8 cellular contexts compared by ENCODE assay signal in the genomic region with DNA sequence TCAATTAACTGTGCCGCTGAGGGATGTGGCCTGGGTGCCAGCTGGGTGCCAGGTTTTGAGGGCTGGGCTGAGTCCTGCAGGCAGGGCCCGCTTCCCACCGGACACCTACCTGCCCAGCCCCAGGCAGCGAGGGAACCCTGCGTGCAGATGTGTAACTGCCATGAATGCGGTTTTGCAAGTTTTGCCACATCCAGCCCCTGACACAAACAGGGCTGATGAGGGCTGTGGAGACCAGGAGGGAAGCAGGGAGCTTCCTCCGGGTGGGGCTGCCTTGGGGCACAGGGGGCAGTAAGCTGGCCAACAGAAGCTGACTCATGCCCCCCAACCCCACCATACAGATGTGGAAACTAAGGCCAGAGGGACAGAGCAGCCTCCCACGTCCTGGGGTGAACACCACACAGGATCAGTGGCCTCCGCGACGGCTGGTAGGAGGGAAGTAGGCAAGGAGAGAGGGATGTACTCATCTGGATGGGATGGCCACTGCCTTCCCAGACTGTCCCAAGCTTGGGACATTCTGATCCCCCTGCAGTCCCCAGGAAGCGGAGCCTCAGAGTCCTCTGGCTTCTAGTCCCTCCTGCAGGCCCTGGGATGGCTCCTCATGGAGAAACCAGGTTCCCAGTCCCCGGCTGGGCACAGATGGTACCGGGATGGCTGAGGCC. TPM values are rescaled to one million over a fixed set of nuclear protein-coding genes. Genes with fewer than 3 reads are reported as not detected.
A peak's percentile ranks its signal among the peaks of the same experiment; 100 is the strongest.
DNase-seq lines count a peak whose midpoint lies in the region; ATAC-seq and TF ChIP-seq lines count a peak whose summit lies in the region.

No MANE protein-coding gene starts in this region.

- TF ChIP-seq CTCF in heart left ventricle (IDR thresholded peaks at IDR 0.05), result no peak
- TF ChIP-seq CTCF in body of pancreas (IDR thresholded peaks at IDR 0.05), result no peak
- TF ChIP-seq CTCF in lung (IDR thresholded peaks at IDR 0.05; ENCODE audit: control extremely low read depth, extremely low read depth), result no peak
- TF ChIP-seq CTCF in vagina (IDR thresholded peaks at IDR 0.05), result no peak

- TF ChIP-seq POLR2A in heart left ventricle (IDR thresholded peaks at IDR 0.05) (no peak), body of pancreas (IDR thresholded peaks at IDR 0.05) (no peak), vagina (IDR thresholded peaks at IDR 0.05) (no peak)

- intact Hi-C loops in heart left ventricle (cut with DNase I) (loop anchor here in 1 of 10 donors (5.0 kb wide), 1 partner anchor 81 kb away; no protein-coding TSS in a partner anchor), left ventricle myocardium superior (cut with micrococcal nuclease) (no loop called here), body of pancreas (cut with DNase I) (no loop called here), vagina (cut with DNase I) (no loop called here)

- no peak for ATAC-seq in heart left ventricle
- no peak for ATAC-seq in left ventricle myocardium superior
- no peak for ATAC-seq in body of pancreas
- no peak for ATAC-seq in lung (ENCODE audit: insufficient read depth, low FRiP score)
- no peak for ATAC-seq in GM21723 (IDR thresholded peaks at IDR 0.05; ENCODE audit: unreplicated experiment)

- H3K27me3 ChIP-seq in heart left ventricle (no peaks in the 10 kb centered on the region), body of pancreas (no peaks in the 10 kb centered on the region), lung (ENCODE audit: control insufficient read depth, insufficient read depth) (no peaks in the 10 kb centered on the region), vagina (no peaks in the 10 kb centered on the region)

- H3K9me3 ChIP-seq in heart left ventricle, result no peaks in the 10 kb centered on the region
- H3K9me3 ChIP-seq in body of pancreas, result no peaks in the 10 kb centered on the region
- H3K9me3 ChIP-seq in lung (ENCODE audit: control insufficient read depth in 2 of 2, insufficient read depth in 1 of 2, low read length in 1 of 2), result no peaks in the 10 kb centered on the region
- no peaks in the 10 kb centered on the region for H3K9me3 ChIP-seq in vagina

- DNase-seq in heart left ventricle (no peak), left ventricle myocardium superior (no peak), body of pancreas (no peak), lung (ENCODE audit: low spot score) (no peak), vagina (ENCODE audit: extremely low spot score in 2 of 2) (no peak), NCI-H2107 (lab: John Stamatoyannopoulos, UW) (no peak), COLO668 (lab: John Stamatoyannopoulos, UW; ENCODE audit: unreplicated experiment) (no peak)

- H3K4me3 ChIP-seq in heart left ventricle (peak overlapping the region; percentile 60 to 98 (median 88)), body of pancreas (peak overlapping the region; percentile 53 to 79), lung (peak overlapping the region; percentile 83), vagina (peak overlapping the region; percentile 83 to 94)

- H3K36me3 ChIP-seq in heart left ventricle (peaks cover 0 to 18% (median 10%) of the 10 kb centered on the region in 9 donors), body of pancreas (replicated peaks in 1 of 2; ENCODE audit: insufficient read depth in 1 of 2, low read depth in 2 of 2) (peaks cover 0 to 9% of the 10 kb centered on the region in 2 donors), lung (ENCODE audit: control insufficient read depth in 2 of 2, insufficient read depth in 2 of 2, low read length in 2 of 2) (peaks cover 0 to 19% of the 10 kb centered on the region in 2 donors), vagina (peaks cover 0 to 14% of the 10 kb centered on the region in 2 donors)

- H3K27ac ChIP-seq in heart left ventricle (peak overlapping the region in 4 of 12 donors; percentile 95 to 99 (median 96)), body of pancreas (peak overlapping the region in 2 of 4 donors; percentile 97 to 99), lung (ENCODE audit: low read depth in 1 of 2, low read length in 1 of 2) (peak overlapping the region in 1 of 2 donors; percentile 52), vagina (peak overlapping the region; percentile 94)

- WGBS in heart left ventricle, 4 donors, result 50 to 67% (median 56%) methylated on average over 9 to 14 of the region's 14 CpGs
- 29 to 36% methylated on average over 4 to 14 of the region's 14 CpGs for WGBS in body of pancreas, 2 donors
- WGBS in lung, 2 donors, result 40 to 43% methylated on average over 14 of the region's 14 CpGs

- H3K4me1 ChIP-seq in heart left ventricle, result peaks cover 4 to 61% (median 37%) of the 10 kb centered on the region in 12 donors
- peaks cover 60% of the 10 kb centered on the region for H3K4me1 ChIP-seq in body of pancreas
- peaks cover 9 to 24% of the 10 kb centered on the region in 2 donors for H3K4me1 ChIP-seq in lung (ENCODE audit: control insufficient read depth in 2 of 2, insufficient read depth in 2 of 2, low read length in 2 of 2)
- H3K4me1 ChIP-seq in vagina, result peaks cover 48% of the 10 kb centered on the region

RNA-seq across cellular contexts. Expression of gene UBALD1, which starts 1.6 kb away (rescaled TPM):
- total RNA-seq in heart left ventricle (10 to 100 TPM in 8 of 9 donors, 1 to 10 TPM in 1; 9.1 to 38.9 (median 18.7) TPM), left ventricle myocardium superior (32.4 TPM), body of pancreas (10 to 100 TPM; 11.9 to 19.4 TPM), lung (10 to 100 TPM in 1 of 2 donors, 1 to 10 TPM in 1; 6.6 to 38.5 TPM), vagina (16.9 TPM)
- polyA plus RNA-seq in heart left ventricle (10 to 100 TPM; 23.7 to 33.9 TPM), lung (10 to 100 TPM; 20.2 to 43.2 TPM)

RNA-seq across cellular contexts. Expression of gene MGRN1, which starts 11.5 kb away (rescaled TPM):
- total RNA-seq in heart left ventricle, result 10 to 100 TPM; 28.5 to 75.0 (median 42.0) TPM
- polyA plus RNA-seq in heart left ventricle, result 10 to 100 TPM; 17.9 to 36.9 TPM
- 31.6 TPM for total RNA-seq in left ventricle myocardium superior
- total RNA-seq in body of pancreas, result 10 to 100 TPM; 23.3 to 44.8 TPM
- total RNA-seq in lung, result 100 to 1,000 TPM in 1 of 2 donors, 10 to 100 TPM in 1; 55.7 to 112 TPM
- polyA plus RNA-seq in lung, result 10 to 100 TPM; 29.5 to 38.2 TPM
- total RNA-seq in vagina, result 40.8 TPM

RNA-seq across cellular contexts. Expression of gene C16orf96, which starts 57.0 kb away (rescaled TPM):
- under 1 TPM in 7 of 9 donors, not detected in 2; 0.05 to 0.19 (median 0.15) TPM for total RNA-seq in heart left ventricle
- polyA plus RNA-seq in heart left ventricle, result under 1 TPM; 0.01 to 0.04 TPM
- total RNA-seq in left ventricle myocardium superior, result 0.07 TPM
- total RNA-seq in body of pancreas, result under 1 TPM in 1 of 2 donors, not detected in 1; 0.52 TPM
- under 1 TPM; 0.28 to 0.37 TPM for total RNA-seq in lung
- polyA plus RNA-seq in lung, result under 1 TPM; 0.03 to 0.04 TPM
- total RNA-seq in vagina, result not detected
